ENCODE assay signal across 32 cellular contexts in genomic region chrX:129763666-129764065, GRCh38. TPM values are rescaled to one million over a fixed set of nuclear protein-coding genes. Genes with fewer than 3 reads are reported as not detected.
"Had no signal": no experiment of that assay in that cellular context is flagged by ENCODE, and none has a peak within 500 bp of the region (broad histone marks: within the 10 kb centered on the region; RNA-seq: fewer than 3 reads in every experiment).

No MANE protein-coding gene starts in this region.

- H2AFZ ChIP-seq: hepatocyte had no signal

- FAIRE-seq: colon, endometrium, endothelial cell of umbilical vein had no signal

- H3K27ac Mint-ChIP-seq: activated CD4-positive, alpha-beta memory T cell treated with anti-CD3 and anti-CD28 coated beads for 36 hours; activated CD4-positive, alpha-beta T cell treated with anti-CD3 and anti-CD28 coated beads for 36 hours; activated CD4-positive, alpha-beta T cell treated with anti-CD3 and anti-CD28 coated beads, Interleukin-2, amount 10 ng/mL, durations not matched to agents 24 days and 14 days; activated naive CD8-positive, alpha-beta T cell treated with anti-CD3 and anti-CD28 coated beads, Interleukin-2, amount 10 ng/mL, durations not matched to agents 7 days and 5 days; activated T-cell treated with anti-CD3 and anti-CD28 coated beads, Interleukin-2, amount 50 U/mL, for 24 hours; activated T-cell treated with anti-CD3 and anti-CD28 coated beads, Interleukin-2, amount 50 U/mL, for 72 hours; T-helper 17 cell had no signal

- H3K4me1 ChIP-seq: body of pancreas, gastroesophageal sphincter had no signal

- H3K27ac ChIP-seq: body of pancreas, epithelial cell of prostate, esophagus squamous epithelium, gastroesophageal sphincter, heart right ventricle, hepatocyte had no signal

- H3K9me3 Mint-ChIP-seq: activated CD4-positive, alpha-beta memory T cell treated with anti-CD3 and anti-CD28 coated beads for 36 hours; activated CD4-positive, alpha-beta T cell treated with anti-CD3 and anti-CD28 coated beads, Interleukin-2, amount 10 ng/mL, durations not matched to agents 24 days and 14 days; activated naive CD8-positive, alpha-beta T cell treated with anti-CD3 and anti-CD28 coated beads, Interleukin-2, amount 10 ng/mL, durations not matched to agents 7 days and 5 days; activated T-cell treated with anti-CD3 and anti-CD28 coated beads, Interleukin-2, amount 50 U/mL, for 24 hours; activated T-cell treated with anti-CD3 and anti-CD28 coated beads, Interleukin-2, amount 50 U/mL, for 72 hours had no signal

- H3K4me3 Mint-ChIP-seq: activated CD4-positive, alpha-beta memory T cell treated with anti-CD3 and anti-CD28 coated beads for 36 hours; activated CD4-positive, alpha-beta T cell treated with anti-CD3 and anti-CD28 coated beads for 36 hours; activated CD4-positive, alpha-beta T cell treated with anti-CD3 and anti-CD28 coated beads, Interleukin-2, amount 10 ng/mL, durations not matched to agents 24 days and 14 days; activated naive CD8-positive, alpha-beta T cell treated with anti-CD3 and anti-CD28 coated beads, Interleukin-2, amount 10 ng/mL, durations not matched to agents 7 days and 5 days; activated T-cell treated with anti-CD3 and anti-CD28 coated beads, Interleukin-2, amount 50 U/mL, for 24 hours; activated T-cell treated with anti-CD3 and anti-CD28 coated beads, Interleukin-2, amount 50 U/mL, for 72 hours; T-helper 17 cell had no signal

- H3K27me3 Mint-ChIP-seq: activated CD4-positive, alpha-beta memory T cell treated with anti-CD3 and anti-CD28 coated beads for 36 hours; activated CD4-positive, alpha-beta T cell treated with anti-CD3 and anti-CD28 coated beads for 36 hours; activated CD4-positive, alpha-beta T cell treated with anti-CD3 and anti-CD28 coated beads, Interleukin-2, amount 10 ng/mL, durations not matched to agents 24 days and 14 days; activated T-cell treated with anti-CD3 and anti-CD28 coated beads, Interleukin-2, amount 50 U/mL, for 24 hours; T-helper 17 cell had no signal

- H3K4me2 ChIP-seq: hepatocyte had no signal

- H3K4me3 ChIP-seq: body of pancreas, esophagus squamous epithelium, gastroesophageal sphincter, heart right ventricle, hepatocyte had no signal

- H3K27me3 ChIP-seq: body of pancreas, esophagus squamous epithelium, gastroesophageal sphincter, heart right ventricle, hepatocyte had no signal

- DNase-seq: activated CD4-positive, alpha-beta memory T cell treated with anti-CD3 and anti-CD28 coated beads for 36 hours; activated CD4-positive, alpha-beta T cell treated with anti-CD3 and anti-CD28 coated beads for 36 hours; activated CD4-positive, alpha-beta T cell treated with anti-CD3 and anti-CD28 coated beads, Interleukin-2, amount 10 ng/mL, durations not matched to agents 24 days and 14 days; activated CD4-positive, CD25-positive, alpha-beta regulatory T cell; activated CD4-positive, CD25-positive, alpha-beta regulatory T cell treated with anti-CD3 and anti-CD28 coated beads, Interleukin-2, amount 50 U/mL, for 72 hours; activated CD8-positive, alpha-beta memory T cell treated with anti-CD3 and anti-CD28 coated beads, Interleukin-2, amount 50 U/mL, for 48 hours; activated gamma-delta T cell; activated naive CD4-positive, alpha-beta T cell treated with anti-CD3 and anti-CD28 coated beads, Interleukin-2, amount 50 U/mL, for 16 hours; activated naive CD4-positive, alpha-beta T cell treated with Interleukin-2 at 50 U/mL for 16 hours; activated naive CD8-positive, alpha-beta T cell treated with anti-CD3 and anti-CD28 coated beads, Interleukin-2, amount 10 ng/mL, durations not matched to agents 7 days and 5 days; activated T-cell treated with anti-CD3 and anti-CD28 coated beads for 4 hours; activated T-cell treated with anti-CD3 and anti-CD28 coated beads, Interleukin-2, amount 50 U/mL, for 24 hours; activated T-cell treated with anti-CD3 and anti-CD28 coated beads, Interleukin-2, amount 50 U/mL, for 72 hours; body of pancreas; caudate nucleus; cortex of kidney; effector CD8-positive, alpha-beta T cell; esophagus squamous epithelium; foreskin melanocyte; heart right ventricle; T-helper 17 cell had no signal

- H3K36me3 ChIP-seq: esophagus squamous epithelium, gastroesophageal sphincter, heart right ventricle had no signal

- ATAC-seq: activated CD4-positive, alpha-beta T cell treated with anti-CD3 and anti-CD28 coated beads for 36 hours; activated T-cell treated with anti-CD3 and anti-CD28 coated beads, Interleukin-2, amount 50 U/mL, for 72 hours; body of pancreas; gastroesophageal sphincter; heart right ventricle; T-helper 17 cell had no signal

- H3K79me2 ChIP-seq: hepatocyte had no signal

- H3K36me3 Mint-ChIP-seq: activated CD4-positive, alpha-beta memory T cell treated with anti-CD3 and anti-CD28 coated beads for 36 hours had no signal

- H3K9me3 ChIP-seq: body of pancreas, esophagus squamous epithelium, gastroesophageal sphincter, heart right ventricle had no signal

RNA-seq across cellular contexts. Expression of gene SASH3, which starts 16.1 kb away (rescaled TPM):
- total RNA-seq: chondrocyte, dermis microvascular lymphatic vessel endothelial cell, endothelial cell of umbilical vein, fibroblast of lung, fibroblast of villous mesenchyme, glomerular endothelial cell had no signal
- polyA plus RNA-seq: endothelial cell of umbilical vein, fibroblast of lung had no signal

RNA-seq across cellular contexts. Expression of gene XPNPEP2, which starts 24.9 kb away (rescaled TPM):
- total RNA-seq: chondrocyte, dermis microvascular lymphatic vessel endothelial cell, endothelial cell of umbilical vein, fibroblast of villous mesenchyme, glomerular endothelial cell had no signal
